8 cellular contexts compared by ENCODE assay signal in the genomic region with DNA sequence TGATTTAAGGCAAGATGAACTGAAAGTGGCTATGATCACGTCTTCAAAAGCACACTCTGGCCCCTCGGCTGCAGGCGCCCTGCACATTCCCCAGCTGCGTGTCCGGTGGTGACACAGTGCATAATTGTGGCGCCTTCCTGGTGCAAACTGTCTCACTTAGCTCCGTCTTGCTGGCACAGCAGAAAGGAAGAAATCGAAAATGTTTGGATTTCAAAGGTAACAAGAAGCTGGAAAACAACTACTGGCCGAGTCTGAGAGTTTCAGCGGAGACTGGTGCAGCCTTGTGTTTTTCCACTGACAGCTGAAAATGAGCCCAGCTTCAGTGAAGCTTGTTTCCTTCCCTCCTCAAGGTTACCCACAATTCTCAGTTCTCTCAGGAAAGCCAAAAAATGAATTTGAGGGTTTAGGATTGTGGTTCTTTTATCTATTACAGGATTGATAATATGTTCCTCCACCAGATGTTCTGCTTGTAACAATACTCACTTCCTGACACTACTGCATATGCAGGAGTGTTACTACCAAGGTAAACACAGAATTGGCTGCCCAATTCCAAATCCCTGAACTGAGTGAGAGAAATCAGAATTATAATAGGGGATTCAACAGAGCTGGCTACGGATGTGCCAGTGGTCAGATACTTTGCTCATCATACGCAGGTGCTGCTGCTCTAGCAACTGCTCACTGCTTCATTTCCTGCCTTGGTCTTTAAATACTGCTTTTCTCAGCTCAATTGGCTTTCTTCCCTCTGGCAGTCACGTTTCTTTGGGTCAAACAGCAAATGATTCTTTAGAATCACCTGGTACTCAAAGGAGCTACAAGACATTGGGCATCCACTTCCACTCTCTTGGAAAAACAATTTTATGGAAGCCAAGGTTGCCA.
DNase-seq lines count a peak whose midpoint lies in the region; ATAC-seq, FAIRE-seq and TF ChIP-seq lines count a peak whose summit lies in the region.

No MANE protein-coding gene starts in this region.

- peaks cover 6 to 11% of the 10 kb centered on the region in 2 donors for H3K27me3 Mint-ChIP-seq in natural killer cell (ENCODE audit: low read depth in 2 of 2)

- H3K9me3 ChIP-seq in osteoblast (ENCODE audit: low read depth, low read length), result no peaks in the 10 kb centered on the region

- H3K4me1 Mint-ChIP-seq in natural killer cell, result peaks cover 0 to 8% of the 10 kb centered on the region in 2 donors

- intact Hi-C loops in natural killer cell (cut with micrococcal nuclease), result no loop called here

- H4K20me1 ChIP-seq in osteoblast (ENCODE audit: insufficient read depth, low read length), result no peaks in the 10 kb centered on the region

- peaks cover 14% of the 10 kb centered on the region for H3K4me1 ChIP-seq in osteoblast (ENCODE audit: insufficient read depth, low read length)

- peak overlapping the region; percentile 87 for H3K4me2 ChIP-seq in osteoblast (ENCODE audit: insufficient read depth, low read length)

- ATAC-seq in HG03108 (IDR thresholded peaks at IDR 0.05; ENCODE audit: unreplicated experiment), result peak; percentile 88
- no peak for ATAC-seq in GM19324 (IDR thresholded peaks at IDR 0.05; ENCODE audit: low FRiP score, unreplicated experiment)
- ATAC-seq in natural killer cell, result no peak

- H3K36me3 ChIP-seq in osteoblast (ENCODE audit: insufficient read depth, low read length), result no peaks in the 10 kb centered on the region

- no peaks in the 10 kb centered on the region for H3K9me3 Mint-ChIP-seq in natural killer cell

- peak overlapping the region; percentile 71 for H3K4me3 ChIP-seq in osteoblast (ENCODE audit: insufficient read depth, low read length)

- FAIRE-seq in GM19239 (lab: Jason Lieb, UNC), result peak; percentile 66

- H3K27ac Mint-ChIP-seq in natural killer cell, result no peak overlapping the region

- no peaks in the 10 kb centered on the region for H3K27me3 ChIP-seq in osteoblast (ENCODE audit: insufficient read depth, low read length)

- H3K27ac ChIP-seq in osteoblast (ENCODE audit: low read depth, low read length), result no peak overlapping the region

- no peak overlapping the region for H3K4me3 Mint-ChIP-seq in natural killer cell

- no peaks in the 10 kb centered on the region for H3K79me2 ChIP-seq in osteoblast (ENCODE audit: insufficient read depth, low read length)

- no peak for DNase-seq in GM19239 (ENCODE audit: insufficient read length, low spot score)
- peak; percentile 27 for DNase-seq in amniotic epithelial cell (ENCODE audit: low read depth)
- peak; percentile 70 for DNase-seq in osteoblast (ENCODE audit: insufficient read length, low spot score, missing footprints)
- DNase-seq in activated naive CD4-positive, alpha-beta T cell treated with anti-CD3 and anti-CD28 coated beads, Interleukin-2, amount 50 U/mL, for 16 hours, result no peak
- DNase-seq in activated T-cell treated with anti-CD3 and anti-CD28 coated beads, Interleukin-2, amount 50 U/mL, for 1 hour, result no peak
- no peak for DNase-seq in natural killer cell

- H2AFZ ChIP-seq in osteoblast (ENCODE audit: low read length), result peak overlapping the region; percentile 88

- no peaks in the 10 kb centered on the region for H3K36me3 Mint-ChIP-seq in natural killer cell

- no peak for TF ChIP-seq CTCF in osteoblast (IDR thresholded peaks at IDR 0.05; ENCODE audit: extremely low read depth, low read depth, low read length)
- TF ChIP-seq CTCF in natural killer cell (IDR thresholded peaks at IDR 0.05), result no peak

Comparison
In these comparisons a context has a peak if more than half of its experiments do, and no peak if none do; other contexts are left out.
1. DNase-seq: peak in amniotic epithelial cell (single experiment) and osteoblast (single experiment); none in GM19239 (single experiment), activated naive CD4-positive, alpha-beta T cell treated with anti-CD3 and anti-CD28 coated beads, Interleukin-2, amount 50 U/mL, for 16 hours (single experiment), activated T-cell treated with anti-CD3 and anti-CD28 coated beads, Interleukin-2, amount 50 U/mL, for 1 hour (single experiment) and natural killer cell (single experiment).